In genomic region chr6:158571826-158572652, GRCh38 we compare ENCODE assay signal across 1 cellular context.
TF ChIP-seq lines count a peak whose summit lies in the region.

No MANE protein-coding gene starts in this region.

TF ChIP-seq in HepG2, 621 proteins besides CTCF, POLR2A, EP300 and RAD21 (continued from another document and continues in another):
- TF ChIP-seq ZNF550 (CRISPR knock-in tag; IDR thresholded peaks at IDR 0.05; ENCODE audit: borderline replicate concordance) (peak; percentile 87; the same call in 1 of the 2 replicates), ZNF775 (CRISPR knock-in tag; IDR thresholded peaks at IDR 0.05; ENCODE audit: borderline replicate concordance) (peak; percentile 94), JUND (CRISPR knock-in tag; IDR thresholded peaks at IDR 0.05) (peak; percentile 92), GZF1 (CRISPR knock-in tag; IDR thresholded peaks at IDR 0.05) (no peak), SIX1 (CRISPR knock-in tag; IDR thresholded peaks at IDR 0.05; ENCODE audit: borderline replicate concordance) (peak; percentile 83; the same call in 1 of the 2 replicates), REL (CRISPR knock-in tag; conservative IDR thresholded peaks at IDR 0.05) (peak; percentile 88; the same call in 1 of the 2 replicates), ZNF713 (CRISPR knock-in tag; IDR thresholded peaks at IDR 0.05) (peak; percentile 97), ATM (IDR thresholded peaks at IDR 0.05; ENCODE audit: borderline replicate concordance) (no peak), XRCC5 (optimal IDR thresholded peaks at IDR 0.05; ENCODE audit: low read length) (peak; percentile 93), TMF1 (CRISPR knock-in tag; IDR thresholded peaks at IDR 0.05; ENCODE audit: low read depth) (peak; percentile 27; the same call in 1 of the 2 replicates), ZBTB14 (CRISPR knock-in tag; IDR thresholded peaks at IDR 0.05) (no peak), ZC3H4 (CRISPR knock-in tag; IDR thresholded peaks at IDR 0.05; ENCODE audit: borderline replicate concordance) (no peak), RFX1 (IDR thresholded peaks at IDR 0.05) (no peak), ZNF333 (CRISPR knock-in tag; IDR thresholded peaks at IDR 0.05; ENCODE audit: borderline replicate concordance) (peak; percentile 94), ZBTB46 (CRISPR knock-in tag; IDR thresholded peaks at IDR 0.05; ENCODE audit: borderline replicate concordance) (peak; percentile 95), NFKB2 (CRISPR knock-in tag; IDR thresholded peaks at IDR 0.05; ENCODE audit: borderline replicate concordance) (peak; percentile 99), ZNF274 (CRISPR knock-in tag; IDR thresholded peaks at IDR 0.05) (peak; percentile 95; the same call in 1 of the 2 replicates), TGIF2 (CRISPR knock-in tag; IDR thresholded peaks at IDR 0.05) (peak; percentile 97), SRY (CRISPR knock-in tag; IDR thresholded peaks at IDR 0.05) (peak; percentile 98), RBM39 (IDR thresholded peaks at IDR 0.05; ENCODE audit: low read depth, low read length, poor library complexity, severe bottlenecking) (peak; percentile 73), ZEB1 (IDR thresholded peaks at IDR 0.05; ENCODE audit: insufficient replicate concordance, low read depth) (no peak), ZKSCAN1 (IDR thresholded peaks at IDR 0.05; ENCODE audit: low read length) (peak; percentile 73; the same call in 1 of the 2 replicates), SYNCRIP (IDR thresholded peaks at IDR 0.05; ENCODE audit: insufficient read depth, low read depth, low read length) (no peak), ZNF232 (CRISPR knock-in tag; IDR thresholded peaks at IDR 0.05; ENCODE audit: borderline replicate concordance) (peak; percentile 98), ZNF331 (CRISPR knock-in tag; IDR thresholded peaks at IDR 0.05) (peak; percentile 97), NRL (CRISPR knock-in tag; IDR thresholded peaks at IDR 0.05; ENCODE audit: borderline replicate concordance) (peak; percentile 100), CCDC6 (CRISPR knock-in tag; IDR thresholded peaks at IDR 0.05) (peak; percentile 99), ZNF737 (CRISPR knock-in tag; IDR thresholded peaks at IDR 0.05; ENCODE audit: borderline replicate concordance) (peak; percentile 45; the same call in 1 of the 2 replicates), ZNF652 (CRISPR knock-in tag; IDR thresholded peaks at IDR 0.05; ENCODE audit: borderline replicate concordance, low read depth) (peak; percentile 63), DDIT3 (CRISPR knock-in tag; IDR thresholded peaks at IDR 0.05) (no peak), ZFP1 (CRISPR knock-in tag; IDR thresholded peaks at IDR 0.05) (peak; percentile 96), ZNF574 (CRISPR knock-in tag; IDR thresholded peaks at IDR 0.05) (peak; percentile 85), NAIF1 (CRISPR knock-in tag; IDR thresholded peaks at IDR 0.05; ENCODE audit: borderline replicate concordance) (peak; percentile 81; the same call in 1 of the 2 replicates), ZNF224 (CRISPR knock-in tag; IDR thresholded peaks at IDR 0.05) (peak; percentile 98), E2F1 (CRISPR knock-in tag; IDR thresholded peaks at IDR 0.05) (no peak), SP1 (IDR thresholded peaks at IDR 0.05) (no peak), SP1 (CRISPR knock-in tag; IDR thresholded peaks at IDR 0.05) (peak; percentile 42)
- TF ChIP-seq, protein P1, sequence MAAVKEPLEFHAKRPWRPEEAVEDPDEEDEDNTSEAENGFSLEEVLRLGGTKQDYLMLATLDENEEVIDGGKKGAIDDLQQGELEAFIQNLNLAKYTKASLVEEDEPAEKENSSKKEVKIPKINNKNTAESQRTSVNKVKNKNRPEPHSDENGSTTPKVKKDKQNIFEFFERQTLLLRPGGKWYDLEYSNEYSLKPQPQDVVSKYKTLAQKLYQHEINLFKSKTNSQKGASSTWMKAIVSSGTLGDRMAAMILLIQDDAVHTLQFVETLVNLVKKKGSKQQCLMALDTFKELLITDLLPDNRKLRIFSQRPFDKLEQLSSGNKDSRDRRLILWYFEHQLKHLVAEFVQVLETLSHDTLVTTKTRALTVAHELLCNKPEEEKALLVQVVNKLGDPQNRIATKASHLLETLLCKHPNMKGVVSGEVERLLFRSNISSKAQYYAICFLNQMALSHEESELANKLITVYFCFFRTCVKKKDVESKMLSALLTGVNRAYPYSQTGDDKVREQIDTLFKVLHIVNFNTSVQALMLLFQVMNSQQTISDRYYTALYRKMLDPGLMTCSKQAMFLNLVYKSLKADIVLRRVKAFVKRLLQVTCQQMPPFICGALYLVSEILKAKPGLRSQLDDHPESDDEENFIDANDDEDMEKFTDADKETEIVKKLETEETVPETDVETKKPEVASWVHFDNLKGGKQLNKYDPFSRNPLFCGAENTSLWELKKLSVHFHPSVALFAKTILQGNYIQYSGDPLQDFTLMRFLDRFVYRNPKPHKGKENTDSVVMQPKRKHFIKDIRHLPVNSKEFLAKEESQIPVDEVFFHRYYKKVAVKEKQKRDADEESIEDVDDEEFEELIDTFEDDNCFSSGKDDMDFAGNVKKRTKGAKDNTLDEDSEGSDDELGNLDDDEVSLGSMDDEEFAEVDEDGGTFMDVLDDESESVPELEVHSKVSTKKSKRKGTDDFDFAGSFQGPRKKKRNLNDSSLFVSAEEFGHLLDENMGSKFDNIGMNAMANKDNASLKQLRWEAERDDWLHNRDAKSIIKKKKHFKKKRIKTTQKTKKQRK (IDR thresholded peaks at IDR 0.05; ENCODE audit: low read length): no peak
- TF ChIP-seq, protein P2, sequence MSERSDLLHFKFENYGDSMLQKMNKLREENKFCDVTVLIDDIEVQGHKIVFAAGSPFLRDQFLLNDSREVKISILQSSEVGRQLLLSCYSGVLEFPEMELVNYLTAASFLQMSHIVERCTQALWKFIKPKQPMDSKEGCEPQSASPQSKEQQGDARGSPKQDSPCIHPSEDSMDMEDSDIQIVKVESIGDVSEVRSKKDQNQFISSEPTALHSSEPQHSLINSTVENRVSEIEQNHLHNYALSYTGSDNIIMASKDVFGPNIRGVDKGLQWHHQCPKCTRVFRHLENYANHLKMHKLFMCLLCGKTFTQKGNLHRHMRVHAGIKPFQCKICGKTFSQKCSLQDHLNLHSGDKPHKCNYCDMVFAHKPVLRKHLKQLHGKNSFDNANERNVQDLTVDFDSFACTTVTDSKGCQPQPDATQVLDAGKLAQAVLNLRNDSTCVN (CRISPR knock-in tag; IDR thresholded peaks at IDR 0.05; ENCODE audit: borderline replicate concordance): peak; percentile 94
- TF ChIP-seq, protein P3, sequence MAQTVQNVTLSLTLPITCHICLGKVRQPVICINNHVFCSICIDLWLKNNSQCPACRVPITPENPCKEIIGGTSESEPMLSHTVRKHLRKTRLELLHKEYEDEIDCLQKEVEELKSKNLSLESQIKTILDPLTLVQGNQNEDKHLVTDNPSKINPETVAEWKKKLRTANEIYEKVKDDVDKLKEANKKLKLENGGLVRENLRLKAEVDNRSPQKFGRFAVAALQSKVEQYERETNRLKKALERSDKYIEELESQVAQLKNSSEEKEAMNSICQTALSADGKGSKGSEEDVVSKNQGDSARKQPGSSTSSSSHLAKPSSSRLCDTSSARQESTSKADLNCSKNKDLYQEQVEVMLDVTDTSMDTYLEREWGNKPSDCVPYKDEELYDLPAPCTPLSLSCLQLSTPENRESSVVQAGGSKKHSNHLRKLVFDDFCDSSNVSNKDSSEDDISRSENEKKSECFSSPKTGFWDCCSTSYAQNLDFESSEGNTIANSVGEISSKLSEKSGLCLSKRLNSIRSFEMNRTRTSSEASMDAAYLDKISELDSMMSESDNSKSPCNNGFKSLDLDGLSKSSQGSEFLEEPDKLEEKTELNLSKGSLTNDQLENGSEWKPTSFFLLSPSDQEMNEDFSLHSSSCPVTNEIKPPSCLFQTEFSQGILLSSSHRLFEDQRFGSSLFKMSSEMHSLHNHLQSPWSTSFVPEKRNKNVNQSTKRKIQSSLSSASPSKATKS (CRISPR knock-in tag; IDR thresholded peaks at IDR 0.05): no peak
- TF ChIP-seq, protein P4, sequence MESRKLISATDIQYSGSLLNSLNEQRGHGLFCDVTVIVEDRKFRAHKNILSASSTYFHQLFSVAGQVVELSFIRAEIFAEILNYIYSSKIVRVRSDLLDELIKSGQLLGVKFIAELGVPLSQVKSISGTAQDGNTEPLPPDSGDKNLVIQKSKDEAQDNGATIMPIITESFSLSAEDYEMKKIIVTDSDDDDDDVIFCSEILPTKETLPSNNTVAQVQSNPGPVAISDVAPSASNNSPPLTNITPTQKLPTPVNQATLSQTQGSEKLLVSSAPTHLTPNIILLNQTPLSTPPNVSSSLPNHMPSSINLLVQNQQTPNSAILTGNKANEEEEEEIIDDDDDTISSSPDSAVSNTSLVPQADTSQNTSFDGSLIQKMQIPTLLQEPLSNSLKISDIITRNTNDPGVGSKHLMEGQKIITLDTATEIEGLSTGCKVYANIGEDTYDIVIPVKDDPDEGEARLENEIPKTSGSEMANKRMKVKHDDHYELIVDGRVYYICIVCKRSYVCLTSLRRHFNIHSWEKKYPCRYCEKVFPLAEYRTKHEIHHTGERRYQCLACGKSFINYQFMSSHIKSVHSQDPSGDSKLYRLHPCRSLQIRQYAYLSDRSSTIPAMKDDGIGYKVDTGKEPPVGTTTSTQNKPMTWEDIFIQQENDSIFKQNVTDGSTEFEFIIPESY (CRISPR knock-in tag; IDR thresholded peaks at IDR 0.05): peak; percentile 92
- TF ChIP-seq, protein P5, sequence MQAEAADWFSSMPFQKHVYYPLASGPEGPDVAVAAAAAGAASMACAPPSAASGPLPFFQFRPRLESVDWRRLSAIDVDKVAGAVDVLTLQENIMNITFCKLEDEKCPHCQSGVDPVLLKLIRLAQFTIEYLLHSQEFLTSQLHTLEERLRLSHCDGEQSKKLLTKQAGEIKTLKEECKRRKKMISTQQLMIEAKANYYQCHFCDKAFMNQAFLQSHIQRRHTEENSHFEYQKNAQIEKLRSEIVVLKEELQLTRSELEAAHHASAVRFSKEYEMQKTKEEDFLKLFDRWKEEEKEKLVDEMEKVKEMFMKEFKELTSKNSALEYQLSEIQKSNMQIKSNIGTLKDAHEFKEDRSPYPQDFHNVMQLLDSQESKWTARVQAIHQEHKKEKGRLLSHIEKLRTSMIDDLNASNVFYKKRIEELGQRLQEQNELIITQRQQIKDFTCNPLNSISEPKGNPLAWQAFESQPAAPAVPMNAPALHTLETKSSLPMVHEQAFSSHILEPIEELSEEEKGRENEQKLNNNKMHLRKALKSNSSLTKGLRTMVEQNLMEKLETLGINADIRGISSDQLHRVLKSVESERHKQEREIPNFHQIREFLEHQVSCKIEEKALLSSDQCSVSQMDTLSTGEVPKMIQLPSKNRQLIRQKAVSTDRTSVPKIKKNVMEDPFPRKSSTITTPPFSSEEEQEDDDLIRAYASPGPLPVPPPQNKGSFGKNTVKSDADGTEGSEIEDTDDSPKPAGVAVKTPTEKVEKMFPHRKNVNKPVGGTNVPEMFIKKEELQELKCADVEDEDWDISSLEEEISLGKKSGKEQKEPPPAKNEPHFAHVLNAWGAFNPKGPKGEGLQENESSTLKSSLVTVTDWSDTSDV (CRISPR knock-in tag; IDR thresholded peaks at IDR 0.05): peak; percentile 87; the same call in 1 of the 2 replicates
